In the genomic region with DNA sequence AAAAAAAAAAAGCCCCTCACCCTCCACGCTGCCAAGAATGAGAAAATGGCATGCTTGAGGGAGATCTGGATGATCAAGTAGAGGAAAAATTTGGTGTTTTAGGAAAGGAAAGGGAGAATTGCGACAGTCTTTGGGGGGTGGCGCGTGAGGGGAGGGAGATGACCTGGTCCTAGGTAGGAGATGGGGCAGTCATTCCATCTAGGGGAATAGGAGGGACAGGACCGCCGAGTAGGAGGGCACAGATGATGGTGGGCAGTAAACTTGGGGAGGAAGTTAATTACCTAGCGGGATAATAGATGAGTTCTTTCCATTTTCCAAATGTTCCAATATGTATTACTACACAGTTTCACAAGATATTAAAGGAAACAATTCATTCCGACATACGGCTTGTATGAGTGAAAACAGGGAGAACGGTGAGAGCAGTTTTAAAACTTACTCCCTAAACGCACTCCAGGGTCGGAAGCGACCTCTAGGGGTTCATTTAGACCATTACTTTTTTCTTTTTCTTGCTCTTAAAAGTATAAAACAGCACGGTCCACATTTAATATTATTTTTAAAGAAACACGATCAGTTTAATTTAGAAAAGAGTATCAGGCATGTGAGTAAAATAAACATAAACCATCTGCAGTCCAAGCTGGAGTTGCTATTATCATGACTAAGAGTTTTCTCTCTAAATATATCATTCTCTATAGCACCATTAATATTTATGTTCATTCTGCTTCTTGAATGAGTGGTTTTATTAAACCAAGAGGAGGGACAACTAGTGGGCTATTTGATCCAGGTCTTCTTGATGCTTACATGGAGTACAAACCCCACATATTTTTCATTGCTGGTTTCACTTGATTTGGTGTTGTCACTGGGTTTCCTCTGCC, we compare ENCODE assay signal across 9 cellular contexts. TPM values are rescaled to one million over a fixed set of nuclear protein-coding genes. Genes with fewer than 3 reads are reported as not detected.
DNase-seq lines count a peak whose midpoint lies in the region; ATAC-seq, FAIRE-seq and TF ChIP-seq lines count a peak whose summit lies in the region.
"Had no signal": no experiment of that assay in that cellular context is flagged by ENCODE, and none has a peak within 500 bp of the region (broad histone marks: within the 10 kb centered on the region; RNA-seq: fewer than 3 reads in every experiment).

No MANE protein-coding gene starts in this region.

- H4K20me1 ChIP-seq in Karpas-422 (ENCODE audit: insufficient read depth, low read depth, low read length) (no peaks in the 10 kb centered on the region; the same call in 1 of the 2 replicates), SU-DHL-6 (ENCODE audit: low read depth, low read length) (no peaks in the 10 kb centered on the region), H1 (replicated peaks in 1 of 2; ENCODE audit: control insufficient read depth in 1 of 2, insufficient read depth in 2 of 2, low read length in 2 of 2) (no peaks in the 10 kb centered on the region)

- H3K9me2 ChIP-seq in Karpas-422 (replicated peaks; ENCODE audit: insufficient read depth, low read length) (no peaks in the 10 kb centered on the region), SU-DHL-6 (replicated peaks; ENCODE audit: insufficient read depth, low read length) (no peaks in the 10 kb centered on the region)

- no peak overlapping the region for H4K91ac ChIP-seq in H1 (replicated peaks; ENCODE audit: insufficient read length, low read length)

- H3K23ac ChIP-seq in H1 (ENCODE audit: insufficient read length), result no peak overlapping the region

- H2BK120ac ChIP-seq in H1 (replicated peaks; ENCODE audit: low read depth, low read length), result no peak overlapping the region

- peaks cover 26% of the 10 kb centered on the region for H3K4me1 Mint-ChIP-seq in activated CD8-positive, alpha-beta memory T cell treated with anti-CD3 and anti-CD28 coated beads, Interleukin-2, amount 10 ng/mL, durations not matched to agents 7 days and 5 days
- peaks cover 19 to 33% (median 30%) of the 10 kb centered on the region in 4 donors for H3K4me1 Mint-ChIP-seq in naive thymus-derived CD8-positive, alpha-beta T cell

- no peaks in the 10 kb centered on the region for H3K36me3 ChIP-seq in Karpas-422 (ENCODE audit: insufficient read depth, low read length)
- H3K36me3 ChIP-seq in SU-DHL-6 (ENCODE audit: low read length), result no peaks in the 10 kb centered on the region
- no peaks in the 10 kb centered on the region for H3K36me3 ChIP-seq in H1 (ENCODE audit: control insufficient read depth in 2 of 4, insufficient read depth in 4 of 4, low read length in 3 of 4)

- H3K27me3 ChIP-seq in Karpas-422 (ENCODE audit: low read length) (no peaks in the 10 kb centered on the region), SU-DHL-6 (ENCODE audit: low read length) (no peaks in the 10 kb centered on the region), H1 (replicated peaks in 1 of 4; ENCODE audit: control insufficient read depth in 3 of 4, extremely low read depth in 1 of 4, insufficient read depth in 3 of 4, low read length in 3 of 4) (no peaks in the 10 kb centered on the region; a peak in 2 of 7 replicates)

- H3K4me2 ChIP-seq in Karpas-422 (ENCODE audit: low read depth, low read length, poor library complexity, severe bottlenecking), result peak overlapping the region; percentile 18
- H3K4me2 ChIP-seq in SU-DHL-6 (ENCODE audit: low read depth, low read length, poor library complexity, severe bottlenecking), result peak overlapping the region; percentile 35
- H3K4me2 ChIP-seq in H1 (ENCODE audit: insufficient read depth in 1 of 2, low read depth in 2 of 2, low read length in 2 of 2), result peak overlapping the region; percentile 25 to 57

- peak; percentile 58 for TF ChIP-seq CTCF in SU-DHL-6 (IDR thresholded peaks at IDR 0.05; ENCODE audit: insufficient read depth, low read length, poor library complexity, severe bottlenecking)
- TF ChIP-seq CTCF in H1 (IDR thresholded peaks at IDR 0.05; ENCODE audit: control extremely low read depth in 1 of 3, insufficient read depth in 1 of 3, low read depth in 1 of 3, low read length in 3 of 3), result peak in 2 of 3 experiments; percentile 47 to 58; a peak in 2 of 4 replicates

- CTCF ChIA-PET in activated CD8-positive, alpha-beta memory T cell treated with anti-CD3 and anti-CD28 coated beads, Interleukin-2, amount 10 ng/mL, durations not matched to agents 7 days and 5 days (lab: Charles Lee), result interaction anchor here (0.7 to 2.2 kb wide), 11 partner anchors 7 to 161 kb away, joined by 3 to 12 read pairs (median 4); no protein-coding TSS in a partner anchor
- CTCF ChIA-PET in H1 (lab: Charles Lee; ENCODE audit: partially characterized antibody), result interaction anchor here (0.6 to 4.4 kb wide), 20 partner anchors 8 to 117 kb away, joined by 3 to 45 read pairs (median 6); no protein-coding TSS in a partner anchor

- no peaks in the 10 kb centered on the region for H3K9me3 ChIP-seq in Karpas-422 (ENCODE audit: low read length)
- H3K9me3 ChIP-seq in SU-DHL-6 (ENCODE audit: insufficient read depth, low read length), result no peaks in the 10 kb centered on the region
- no peaks in the 10 kb centered on the region for H3K9me3 ChIP-seq in H1 (ENCODE audit: insufficient read depth in 2 of 2, low read depth in 1 of 2, low read length in 1 of 2)

- H3K27ac Mint-ChIP-seq in activated CD8-positive, alpha-beta memory T cell treated with anti-CD3 and anti-CD28 coated beads, Interleukin-2, amount 10 ng/mL, durations not matched to agents 7 days and 5 days, result no peak overlapping the region
- peak overlapping the region in 4 of 10 donors; percentile 9 to 75 (median 14) for H3K27ac Mint-ChIP-seq in naive thymus-derived CD8-positive, alpha-beta T cell

- no peak for FAIRE-seq in H1 (lab: Jason Lieb, UNC)
- FAIRE-seq: colon had no signal

- H3K79me2 ChIP-seq in Karpas-422 (ENCODE audit: low read length), result peaks cover 17% of the 10 kb centered on the region
- H3K79me2 ChIP-seq in SU-DHL-6 (ENCODE audit: insufficient read depth, low read length), result peaks cover 15% of the 10 kb centered on the region
- H3K79me2 ChIP-seq in H1 (ENCODE audit: control insufficient read depth in 1 of 2, insufficient read depth in 2 of 2, low read length in 2 of 2), result peaks cover 0 to 13% of the 10 kb centered on the region in 2 experiments; a peak in 2 of 4 replicates

- no peak overlapping the region for H3K18ac ChIP-seq in H1 (ENCODE audit: extremely low read depth, low read length)

- H3K56ac ChIP-seq in H1 (replicated peaks; ENCODE audit: insufficient read length, low read depth, low read length), result no peak overlapping the region

- no peak overlapping the region for H3K4ac ChIP-seq in H1 (replicated peaks; ENCODE audit: insufficient read length, low read depth, low read length)

- TF ChIP-seq RAD21 in H1 (IDR thresholded peaks at IDR 0.05 in 1 of 2, conservative IDR thresholded peaks at IDR 0.05 in 1 of 2; ENCODE audit: low read depth in 2 of 2, low read length in 2 of 2), result peak; percentile 70 to 73

- H2AFZ ChIP-seq in Karpas-422 (ENCODE audit: low read length), result no peak overlapping the region
- H2AFZ ChIP-seq in SU-DHL-6 (ENCODE audit: low read depth, low read length, severe bottlenecking), result peak overlapping the region; percentile 39
- peak overlapping the region; percentile 78 for H2AFZ ChIP-seq in H1 (ENCODE audit: low read length)

- TF ChIP-seq POLR2A in H1 (IDR thresholded peaks at IDR 0.05; ENCODE audit: control extremely low read depth in 1 of 2, low read depth in 2 of 2, low read length in 2 of 2), result no peak

- H3K4me3 ChIP-seq in Karpas-422 (ENCODE audit: low read length) (no peak overlapping the region), SU-DHL-6 (ENCODE audit: insufficient read depth, low read length, poor library complexity, severe bottlenecking) (no peak overlapping the region), H1 (ENCODE audit: extremely low read depth in 1 of 4, insufficient read depth in 2 of 4, low read depth in 3 of 4, low read length in 4 of 4) (peak overlapping the region; percentile 13 to 53 (median 26); a peak in 4 of 8 replicates)

- POLR2A ChIA-PET in H1 (lab: Charles Lee; ENCODE audit: partially characterized antibody), result interaction anchor here (0.6 to 1.6 kb wide), 2 partner anchors 13 to 19 kb away, joined by 5 to 6 read pairs; no protein-coding TSS in a partner anchor
- POLR2A ChIA-PET in naive thymus-derived CD8-positive, alpha-beta T cell (lab: Charles Lee), result interaction anchor here (0.6 to 1.3 kb wide), 4 partner anchors 63 to 1365 kb away, joined by 3 to 6 read pairs (median 4); a partner anchor contains a TSS

- no peak overlapping the region for H3K14ac ChIP-seq in H1 (ENCODE audit: insufficient read length)

- H4K5ac ChIP-seq in H1 (ENCODE audit: insufficient read length, low read depth, low read length), result peak overlapping the region; percentile 47

- peaks cover 2% of the 10 kb centered on the region for H3K36me3 Mint-ChIP-seq in activated CD8-positive, alpha-beta memory T cell treated with anti-CD3 and anti-CD28 coated beads, Interleukin-2, amount 10 ng/mL, durations not matched to agents 7 days and 5 days
- H3K36me3 Mint-ChIP-seq in naive thymus-derived CD8-positive, alpha-beta T cell, result no peaks in the 10 kb centered on the region

- peaks cover 4% of the 10 kb centered on the region; the same call in 1 of the 2 replicates for H3K23me2 ChIP-seq in H1 (ENCODE audit: low read depth, low read length)

- H2BK20ac ChIP-seq in H1 (ENCODE audit: low read length), result no peak overlapping the region

- no peaks in the 10 kb centered on the region for H3F3A ChIP-seq in SU-DHL-6 (ENCODE audit: insufficient read depth)

- no peak overlapping the region for H2BK12ac ChIP-seq in H1 (ENCODE audit: low read depth, low read length)

- H3K27ac ChIP-seq in Karpas-422 (ENCODE audit: low read length) (no peak overlapping the region), SU-DHL-6 (ENCODE audit: low read depth, low read length) (no peak overlapping the region), H1 (ENCODE audit: low read depth, low read length) (no peak overlapping the region)

- no peaks in the 10 kb centered on the region for H3K79me1 ChIP-seq in H1 (ENCODE audit: low read depth, low read length)

- H3K9ac ChIP-seq in Karpas-422 (ENCODE audit: low read length) (no peak overlapping the region), SU-DHL-6 (ENCODE audit: low read length) (no peak overlapping the region), H1 (replicated peaks in 1 of 4; ENCODE audit: extremely low read depth in 1 of 4, low read depth in 3 of 4, low read length in 3 of 4) (no peak overlapping the region)

- peak overlapping the region; percentile 28 for H3K4me3 Mint-ChIP-seq in activated CD8-positive, alpha-beta memory T cell treated with anti-CD3 and anti-CD28 coated beads, Interleukin-2, amount 10 ng/mL, durations not matched to agents 7 days and 5 days
- H3K4me3 Mint-ChIP-seq in naive thymus-derived CD8-positive, alpha-beta T cell, result peak overlapping the region; percentile 34 to 77 (median 69)

- no peaks in the 10 kb centered on the region for H3K9me3 Mint-ChIP-seq in activated CD8-positive, alpha-beta memory T cell treated with anti-CD3 and anti-CD28 coated beads, Interleukin-2, amount 10 ng/mL, durations not matched to agents 7 days and 5 days (ENCODE audit: low read depth)
- no peaks in the 10 kb centered on the region for H3K9me3 Mint-ChIP-seq in naive thymus-derived CD8-positive, alpha-beta T cell

- H4K8ac ChIP-seq in H1 (ENCODE audit: extremely low read depth, insufficient read depth, low read length), result no peak overlapping the region

- WGBS in H1 (ENCODE audit: extremely low coverage in 1 of 2, insufficient coverage in 1 of 2, insufficient read length in 1 of 2, insufficient replicate concordance in 2 of 2, low coverage in 1 of 2, low lambda C conversion rate in 2 of 2, missing lambda C conversion rate in 1 of 2), 2 experiments, result 14% methylated on average over 14 of the region's 15 CpGs; no CpG with 5 or more reads in 1 of the 2 experiments

- no peak for DNase-seq in activated CD8-positive, alpha-beta memory T cell treated with anti-CD3 and anti-CD28 coated beads, Interleukin-2, amount 10 ng/mL, durations not matched to agents 7 days and 5 days
- DNase-seq in activated CD8-positive, alpha-beta memory T cell treated with anti-CD3 and anti-CD28 coated beads for 24 hours, result no peak
- peak; percentile 90 for DNase-seq in Karpas-422
- no peak for DNase-seq in H1 (ENCODE audit: low read depth in 1 of 2, low spot score in 2 of 2)
- DNase-seq in naive thymus-derived CD8-positive, alpha-beta T cell, result peak in 6 of 10 donors; percentile 14 to 67 (median 48)
- DNase-seq in cortex of kidney (lab: John Stamatoyannopoulos, UW), result no peak
- no peak for DNase-seq in epidermal melanocyte (ENCODE audit: insufficient read length, low spot score)

- no peak overlapping the region for H2BK5ac ChIP-seq in H1 (ENCODE audit: low read depth, low read length)

- peaks cover 24% of the 10 kb centered on the region for H3K27me3 Mint-ChIP-seq in activated CD8-positive, alpha-beta memory T cell treated with anti-CD3 and anti-CD28 coated beads, Interleukin-2, amount 10 ng/mL, durations not matched to agents 7 days and 5 days
- H3K27me3 Mint-ChIP-seq in naive thymus-derived CD8-positive, alpha-beta T cell, result peaks cover 0 to 6% (median 0%) of the 10 kb centered on the region in 5 donors

- peaks cover 26% of the 10 kb centered on the region for H3K4me1 ChIP-seq in Karpas-422 (ENCODE audit: low read length)
- peaks cover 2 to 5% (median 4%) of the 10 kb centered on the region in 4 experiments; a peak in 5 of 7 replicates for H3K4me1 ChIP-seq in H1 (replicated peaks in 1 of 4; ENCODE audit: control insufficient read depth in 3 of 4, insufficient read depth in 4 of 4, low read length in 3 of 4)

- H2BK15ac ChIP-seq in H1 (ENCODE audit: low read length), result no peak overlapping the region

- H2AK5ac ChIP-seq in H1 (ENCODE audit: low read depth, low read length), result no peak overlapping the region

- no peak for TF ChIP-seq EP300 in H1 (IDR thresholded peaks at IDR 0.05; ENCODE audit: borderline replicate concordance in 1 of 2, low read depth in 2 of 2, low read length in 2 of 2)

- no peak for ATAC-seq in activated CD8-positive, alpha-beta memory T cell treated with anti-CD3 and anti-CD28 coated beads, Interleukin-2, amount 10 ng/mL, durations not matched to agents 7 days and 5 days
- no peak for ATAC-seq in naive thymus-derived CD8-positive, alpha-beta T cell

RNA-seq across cellular contexts. Expression of a gene that starts 3.0 kb away (rescaled TPM):
- 10 to 100 TPM; 15.0 to 15.6 TPM for total RNA-seq in activated CD8-positive, alpha-beta memory T cell treated with anti-CD3 and anti-CD28 coated beads, Interleukin-2, amount 10 ng/mL, durations not matched to agents 7 days and 5 days
- 15.2 and 16.0 TPM in 2 replicates for total RNA-seq in Karpas-422 (2014; rRNA removed; shearing (Covaris generic); ENCODE audit: low replicate concordance)
- total RNA-seq in H1 (2021; fragmentation: NEBNext Ultra II Directional; extraction: Animal tissue kit (Norgen Biotek cat#: 25700)), result 13.8 and 16.0 TPM in 2 replicates
- 19.3 and 20.7 TPM in 2 replicates for polyA plus RNA-seq in H1 (2011; rRNA removed)
- 21.8 TPM for polyA plus RNA-seq in H1 (2011; cell fraction: cytosol; rRNA removed)
- polyA plus RNA-seq in H1 (2011; cell fraction: nucleus; rRNA removed), result 30.2 TPM
- 12.4 to 17.8 TPM (median 16.1 TPM) in 4 replicates for polyA plus RNA-seq in H1 (2012, experiment 1 of 2)
- 16.3 TPM for polyA plus RNA-seq in H1 (2012, experiment 2 of 2)
- polyA plus RNA-seq in H1 (2013, experiment 1 of 2), result 9.0 TPM
- polyA plus RNA-seq in H1 (2013, experiment 2 of 2), result 8.3 TPM
- 30.5 and 33.3 TPM in 2 replicates for polyA minus RNA-seq in H1 (2011; rRNA and poly(A)+ RNA removed)
- 21.4 TPM for polyA minus RNA-seq in H1 (2011; cell fraction: cytosol; rRNA and poly(A)+ RNA removed)
- polyA minus RNA-seq in H1 (2011; cell fraction: nucleus; rRNA and poly(A)+ RNA removed), result 22.4 TPM
- 1 to 10 TPM; 9.5 to 9.9 TPM for total RNA-seq in naive thymus-derived CD8-positive, alpha-beta T cell
- polyA plus RNA-seq in naive thymus-derived CD8-positive, alpha-beta T cell, result 1 to 10 TPM; 2.0 to 7.7 (median 4.2) TPM

RNA-seq across cellular contexts. Expression of a gene that starts 11.5 kb away (rescaled TPM):
- total RNA-seq in activated CD8-positive, alpha-beta memory T cell treated with anti-CD3 and anti-CD28 coated beads, Interleukin-2, amount 10 ng/mL, durations not matched to agents 7 days and 5 days, result 1 to 10 TPM; 2.1 to 2.3 TPM
- 0.83 and 1.2 TPM in 2 replicates for total RNA-seq in Karpas-422 (2014; rRNA removed; shearing (Covaris generic); ENCODE audit: low replicate concordance)
- 58.1 and 59.2 TPM in 2 replicates for total RNA-seq in H1 (2021; fragmentation: NEBNext Ultra II Directional; extraction: Animal tissue kit (Norgen Biotek cat#: 25700))
- 38.8 and 63.4 TPM in 2 replicates for polyA plus RNA-seq in H1 (2011; rRNA removed)
- polyA plus RNA-seq in H1 (2011; cell fraction: cytosol; rRNA removed), result 37.8 TPM
- polyA plus RNA-seq in H1 (2011; cell fraction: nucleus; rRNA removed), result 46.7 TPM
- polyA plus RNA-seq in H1 (2012, experiment 1 of 2), result 35.3 to 39.3 TPM (median 37.0 TPM) in 4 replicates
- 35.0 TPM for polyA plus RNA-seq in H1 (2012, experiment 2 of 2)
- 29.4 TPM for polyA plus RNA-seq in H1 (2013, experiment 1 of 2)
- 30.4 TPM for polyA plus RNA-seq in H1 (2013, experiment 2 of 2)
- 25.9 and 31.7 TPM in 2 replicates for polyA minus RNA-seq in H1 (2011; rRNA and poly(A)+ RNA removed)
- polyA minus RNA-seq in H1 (2011; cell fraction: cytosol; rRNA and poly(A)+ RNA removed), result 15.9 TPM
- polyA minus RNA-seq in H1 (2011; cell fraction: nucleus; rRNA and poly(A)+ RNA removed), result 14.5 TPM
- total RNA-seq in naive thymus-derived CD8-positive, alpha-beta T cell, result 1 to 10 TPM; 4.7 TPM
- 10 to 100 TPM in 1 of 3 donors, 1 to 10 TPM in 2; 3.9 to 11.9 (median 4.2) TPM for polyA plus RNA-seq in naive thymus-derived CD8-positive, alpha-beta T cell

RNA-seq across cellular contexts. Expression of a gene that starts 41.1 kb away (rescaled TPM):
- not detected for total RNA-seq in activated CD8-positive, alpha-beta memory T cell treated with anti-CD3 and anti-CD28 coated beads, Interleukin-2, amount 10 ng/mL, durations not matched to agents 7 days and 5 days
- not detected in 2 replicates for total RNA-seq in Karpas-422 (2014; rRNA removed; shearing (Covaris generic); ENCODE audit: low replicate concordance)
- 0.30 and 0.50 TPM in 2 replicates for total RNA-seq in H1 (2021; fragmentation: NEBNext Ultra II Directional; extraction: Animal tissue kit (Norgen Biotek cat#: 25700))
- polyA plus RNA-seq in H1 (2011; rRNA removed), result 0.49 and 0.89 TPM in 2 replicates
- polyA plus RNA-seq in H1 (2011; cell fraction: cytosol; rRNA removed), result 0.61 TPM
- 0.66 TPM for polyA plus RNA-seq in H1 (2011; cell fraction: nucleus; rRNA removed)
- polyA plus RNA-seq in H1 (2012, experiment 1 of 2), result 0.50 to 0.96 TPM (median 0.64 TPM) in 3 of 4 replicates, not detected in the other
- polyA plus RNA-seq in H1 (2012, experiment 2 of 2), result 1.5 TPM
- polyA plus RNA-seq in H1 (2013, experiment 1 of 2), result 0.36 TPM
- polyA plus RNA-seq in H1 (2013, experiment 2 of 2), result 0.46 TPM
- 0.38 and 0.56 TPM in 2 replicates for polyA minus RNA-seq in H1 (2011; rRNA and poly(A)+ RNA removed)
- polyA minus RNA-seq in H1 (2011; cell fraction: cytosol; rRNA and poly(A)+ RNA removed), result not detected
- not detected for polyA minus RNA-seq in H1 (2011; cell fraction: nucleus; rRNA and poly(A)+ RNA removed)
- not detected for total RNA-seq in naive thymus-derived CD8-positive, alpha-beta T cell
- under 1 TPM in 1 of 3 donors, not detected in 2; 0.29 TPM for polyA plus RNA-seq in naive thymus-derived CD8-positive, alpha-beta T cell

Comparison
In these comparisons a context has a peak if more than half of its experiments do, and no peak if none do; other contexts are left out.
1. DNase-seq: peak in Karpas-422 (single experiment) and naive thymus-derived CD8-positive, alpha-beta T cell (6 of 10); none in activated CD8-positive, alpha-beta memory T cell treated with anti-CD3 and anti-CD28 coated beads, Interleukin-2, amount 10 ng/mL, durations not matched to agents 7 days and 5 days (single experiment), activated CD8-positive, alpha-beta memory T cell treated with anti-CD3 and anti-CD28 coated beads for 24 hours (single experiment), H1 (0 of 2), cortex of kidney (single experiment) and epidermal melanocyte (single experiment).
2. H3K4me3 ChIP-seq: peak in H1 (4 of 4); none in Karpas-422 (single experiment) and SU-DHL-6 (single experiment).
3. RNA of a gene that starts 11.5 kb away (total RNA-seq): 58.1 to 59.2 TPM in H1; 4.7 TPM in naive thymus-derived CD8-positive, alpha-beta T cell, 2.1 to 2.3 TPM in activated CD8-positive, alpha-beta memory T cell treated with anti-CD3 and anti-CD28 coated beads, Interleukin-2, amount 10 ng/mL, durations not matched to agents 7 days and 5 days and 0.83 to 1.2 TPM in Karpas-422; every median in the first group is over 10 times any median in the second.
4. Peak in every context shown above with its lines, with median percentiles within 50 percentile points of each other: H3K4me2 ChIP-seq.